In genomic region chr17:51435641-51436091, GRCh38 we compare ENCODE assay signal across 9 cellular contexts.
A peak's percentile ranks its signal among the peaks of the same experiment; 100 is the strongest.
DNase-seq lines count a peak whose midpoint lies in the region; ATAC-seq and TF ChIP-seq lines count a peak whose summit lies in the region.
"Had no signal": no experiment of that assay in that cellular context is flagged by ENCODE, and none has a peak within 500 bp of the region (broad histone marks: within the 10 kb centered on the region; RNA-seq: fewer than 3 reads in every experiment).

No MANE protein-coding gene starts in this region.

- peaks cover 3% of the 10 kb centered on the region for H3F3A ChIP-seq in SK-N-SH (replicated peaks; ENCODE audit: insufficient read depth)

- H3K79me1 ChIP-seq in neuronal stem cell (ENCODE audit: low read depth, low read length): no peaks in the 10 kb centered on the region

- no peaks in the 10 kb centered on the region for H3K9me2 ChIP-seq in SK-N-SH

- peaks cover 16% of the 10 kb centered on the region for H3K4me1 Mint-ChIP-seq in activated CD8-positive, alpha-beta memory T cell treated with anti-CD3 and anti-CD28 coated beads, Interleukin-2, amount 10 ng/mL, durations not matched to agents 7 days and 5 days

- H2AK5ac ChIP-seq in neuronal stem cell (ENCODE audit: low read depth, low read length): no peak overlapping the region

- intact Hi-C loops in dorsolateral prefrontal cortex (cut with DNase I): no loop called here

- H3K27ac ChIP-seq in SK-N-SH (ENCODE audit: low read depth in 2 of 2, low read length in 1 of 2) (no peak overlapping the region), dorsolateral prefrontal cortex (peak overlapping the region in 1 of 59 donors; percentile 37), neuronal stem cell (replicated peaks; ENCODE audit: low read length) (no peak overlapping the region)

- POLR2A ChIA-PET in SK-N-SH (lab: Yijun Ruan, JAX): no interaction called here

- H3K18ac ChIP-seq in neuronal stem cell (ENCODE audit: low read length): no peak overlapping the region

- CTCF ChIA-PET in activated CD8-positive, alpha-beta memory T cell treated with anti-CD3 and anti-CD28 coated beads, Interleukin-2, amount 10 ng/mL, durations not matched to agents 7 days and 5 days (lab: Charles Lee): interaction anchor here (1.1 to 2.8 kb wide), 3 partner anchors 25 to 63 kb away, joined by 3 to 9 read pairs (median 4); no protein-coding TSS in a partner anchor
- CTCF ChIA-PET in SK-N-SH (lab: Yijun Ruan, JAX): interaction anchor here (0.5 to 3.4 kb wide), 42 partner anchors 8 to 687 kb away, joined by 3 to 33 read pairs (median 4); no protein-coding TSS in a partner anchor

- no peak overlapping the region for H3K4ac ChIP-seq in neuronal stem cell (ENCODE audit: low read length)

- TF ChIP-seq CTCF in LNCaP clone FGC (IDR thresholded peaks at IDR 0.05; ENCODE audit: control insufficient read depth, extremely low read depth, insufficient read depth) (peak; percentile 95), SK-N-SH (IDR thresholded peaks at IDR 0.05) (peak; percentile 42), dorsolateral prefrontal cortex (IDR thresholded peaks at IDR 0.05 in 54 of 56, conservative IDR thresholded peaks at IDR 0.05 in 2 of 56; ENCODE audit: low read depth in 1 of 56, partially characterized antibody in 56 of 56) (peak in 36 of 56 donors; percentile 3 to 46 (median 30))

- H2AFZ ChIP-seq in SK-N-SH (ENCODE audit: low read depth) (no peak overlapping the region), neuronal stem cell (ENCODE audit: low read length) (no peak overlapping the region)

- no peak overlapping the region for H3K4me2 ChIP-seq in SK-N-SH
- no peak overlapping the region for H3K4me2 ChIP-seq in neuronal stem cell (ENCODE audit: insufficient read depth, low read length, poor library complexity, severe bottlenecking)

- peaks cover 3% of the 10 kb centered on the region for H3K27me3 Mint-ChIP-seq in activated CD8-positive, alpha-beta memory T cell treated with anti-CD3 and anti-CD28 coated beads, Interleukin-2, amount 10 ng/mL, durations not matched to agents 7 days and 5 days
- H3K27me3 Mint-ChIP-seq: activated naive CD4-positive, alpha-beta T cell treated with anti-CD3 and anti-CD28 coated beads, Interleukin-2, amount 50 U/mL, for 24 hours had no signal

- no peak overlapping the region for H4K8ac ChIP-seq in neuronal stem cell (ENCODE audit: low read depth, low read length)

- H3K4me3 ChIP-seq in LNCaP clone FGC (ENCODE audit: low read depth, low read length) (no peak overlapping the region), SK-N-SH (ENCODE audit: low read depth in 2 of 2, low read length in 1 of 2) (no peak overlapping the region), dorsolateral prefrontal cortex (peak overlapping the region in 1 of 59 donors; percentile 10), neuronal stem cell (ENCODE audit: low read length in 2 of 2) (no peak overlapping the region)

- H2BK120ac ChIP-seq in neuronal stem cell (ENCODE audit: low read depth, low read length): no peak overlapping the region

- ATAC-seq in activated CD8-positive, alpha-beta memory T cell treated with anti-CD3 and anti-CD28 coated beads, Interleukin-2, amount 10 ng/mL, durations not matched to agents 7 days and 5 days: no peak
- ATAC-seq in GM19035 (IDR thresholded peaks at IDR 0.05; ENCODE audit: unreplicated experiment) (no peak), GM18498 (IDR thresholded peaks at IDR 0.05; ENCODE audit: unreplicated experiment) (no peak)

- H3K27me3 ChIP-seq in SK-N-SH (ENCODE audit: insufficient read depth): no peaks in the 10 kb centered on the region
- H3K27me3 ChIP-seq in dorsolateral prefrontal cortex: no peaks in the 10 kb centered on the region
- H3K27me3 ChIP-seq in neuronal stem cell (ENCODE audit: control insufficient read depth in 3 of 3, insufficient read depth in 3 of 3, low read depth in 1 of 3, low read length in 3 of 3): no peaks in the 10 kb centered on the region

- no peak overlapping the region for H3K4me3 Mint-ChIP-seq in activated CD8-positive, alpha-beta memory T cell treated with anti-CD3 and anti-CD28 coated beads, Interleukin-2, amount 10 ng/mL, durations not matched to agents 7 days and 5 days
- H3K4me3 Mint-ChIP-seq: activated naive CD4-positive, alpha-beta T cell treated with anti-CD3 and anti-CD28 coated beads, Interleukin-2, amount 50 U/mL, for 24 hours had no signal

- H4K20me1 ChIP-seq in SK-N-SH (ENCODE audit: insufficient read depth): no peaks in the 10 kb centered on the region

- peak; percentile 45 for DNase-seq in activated CD8-positive, alpha-beta memory T cell treated with anti-CD3 and anti-CD28 coated beads, Interleukin-2, amount 10 ng/mL, durations not matched to agents 7 days and 5 days
- DNase-seq in activated CD8-positive, alpha-beta memory T cell treated with anti-CD3 and anti-CD28 coated beads for 24 hours: no peak
- DNase-seq in LNCaP clone FGC (ENCODE audit: low read depth): peak; percentile 87
- peak; percentile 66 for DNase-seq in SK-N-SH
- DNase-seq in dorsolateral prefrontal cortex: peak; percentile 30 to 76 (median 62)
- DNase-seq in neuronal stem cell (ENCODE audit: low spot score): peak; percentile 21

- no peak overlapping the region for H3K23ac ChIP-seq in neuronal stem cell (ENCODE audit: low read depth, low read length, poor library complexity)

- H3K9me3 ChIP-seq in SK-N-SH (peaks cover 3% of the 10 kb centered on the region; the same call in 1 of the 2 replicates), neuronal stem cell (replicated peaks in 1 of 2; ENCODE audit: control insufficient read depth in 2 of 2, insufficient read depth in 1 of 2, low read depth in 1 of 2, low read length in 2 of 2) (peaks cover 0 to 7% of the 10 kb centered on the region in 2 donors)

- H3K9ac ChIP-seq in SK-N-SH (no peak overlapping the region), neuronal stem cell (ENCODE audit: low read depth, low read length, poor library complexity) (no peak overlapping the region)

- no peaks in the 10 kb centered on the region for H3K36me3 Mint-ChIP-seq in activated CD8-positive, alpha-beta memory T cell treated with anti-CD3 and anti-CD28 coated beads, Interleukin-2, amount 10 ng/mL, durations not matched to agents 7 days and 5 days
- H3K36me3 Mint-ChIP-seq: activated naive CD4-positive, alpha-beta T cell treated with anti-CD3 and anti-CD28 coated beads, Interleukin-2, amount 50 U/mL, for 24 hours had no signal

- WGBS in SK-N-SH (ENCODE audit: low lambda C conversion rate): 5% methylated on average over 5 of the region's 5 CpGs
- WGBS in neuronal stem cell (ENCODE audit: extremely low coverage in 2 of 2, insufficient read length in 2 of 2, insufficient replicate concordance in 1 of 2), 2 donors: no CpG with 5 or more reads among the region's 5 CpGs

- no peak overlapping the region for H2BK5ac ChIP-seq in neuronal stem cell (ENCODE audit: low read length)

- no peak overlapping the region for H2BK15ac ChIP-seq in neuronal stem cell (ENCODE audit: low read length)

- H3K14ac ChIP-seq in neuronal stem cell (ENCODE audit: low read length): no peak overlapping the region

- H3K4me1 ChIP-seq in SK-N-SH (ENCODE audit: control insufficient read depth in 1 of 2, insufficient read depth in 2 of 2, low read depth in 1 of 2, low read length in 1 of 2) (peaks cover 0 to 4% of the 10 kb centered on the region in 2 experiments; a peak in 1 of 4 replicates), neuronal stem cell (ENCODE audit: control insufficient read depth in 2 of 2, insufficient read depth in 1 of 2, low read depth in 1 of 2, low read length in 2 of 2) (peaks cover 4 to 8% of the 10 kb centered on the region in 2 donors)

- no peak overlapping the region for H3K27ac Mint-ChIP-seq in activated CD8-positive, alpha-beta memory T cell treated with anti-CD3 and anti-CD28 coated beads, Interleukin-2, amount 10 ng/mL, durations not matched to agents 7 days and 5 days
- H3K27ac Mint-ChIP-seq: activated naive CD4-positive, alpha-beta T cell treated with anti-CD3 and anti-CD28 coated beads, Interleukin-2, amount 50 U/mL, for 24 hours had no signal

- H2BK12ac ChIP-seq in neuronal stem cell (ENCODE audit: low read length): no peak overlapping the region

- no peaks in the 10 kb centered on the region for H3K9me3 Mint-ChIP-seq in activated CD8-positive, alpha-beta memory T cell treated with anti-CD3 and anti-CD28 coated beads, Interleukin-2, amount 10 ng/mL, durations not matched to agents 7 days and 5 days (ENCODE audit: low read depth)
- H3K9me3 Mint-ChIP-seq: activated naive CD4-positive, alpha-beta T cell treated with anti-CD3 and anti-CD28 coated beads, Interleukin-2, amount 50 U/mL, for 24 hours had no signal

- no peak overlapping the region for H4K91ac ChIP-seq in neuronal stem cell (ENCODE audit: low read depth, low read length, poor library complexity)

- H3K79me2 ChIP-seq in SK-N-SH (ENCODE audit: insufficient read depth): no peaks in the 10 kb centered on the region

- no peaks in the 10 kb centered on the region for H3K36me3 ChIP-seq in SK-N-SH (replicated peaks in 1 of 2; ENCODE audit: control insufficient read depth in 1 of 2, insufficient read depth in 2 of 2, low read length in 1 of 2)
- peaks cover 0 to under 1% of the 10 kb centered on the region in 2 donors for H3K36me3 ChIP-seq in neuronal stem cell (replicated peaks in 1 of 2; ENCODE audit: control insufficient read depth in 2 of 2, insufficient read depth in 2 of 2, low read length in 2 of 2)

- TF ChIP-seq EP300 in SK-N-SH (IDR thresholded peaks at IDR 0.05; ENCODE audit: borderline replicate concordance in 1 of 2, low read depth in 1 of 2, low read length in 1 of 2): no peak

- TF ChIP-seq RAD21 in SK-N-SH (IDR thresholded peaks at IDR 0.05; ENCODE audit: low read length): peak; percentile 63

TF ChIP-seq in SK-N-SH, 30 proteins besides CTCF, POLR2A, EP300 and RAD21:
- TF ChIP-seq SMC3 (IDR thresholded peaks at IDR 0.05; ENCODE audit: low read depth, low read length) (peak; percentile 10; the same call in 1 of the 2 replicates), TCF12 (IDR thresholded peaks at IDR 0.05) (no peak), ELF1 (IDR thresholded peaks at IDR 0.05) (no peak)

Comparison
In these comparisons a context has a peak if more than half of its experiments do, and no peak if none do; other contexts are left out.
1. CTCF ChIP-seq: peak in every context shown above with its lines; median percentile 95 in LNCaP clone FGC; 42 in SK-N-SH; 30 in dorsolateral prefrontal cortex.